In genomic region chr3:140131895-140132294, GRCh38 we compare ENCODE assay signal across 20 cellular contexts.
"Had no signal": no experiment of that assay in that cellular context is flagged by ENCODE, and none has a peak within 500 bp of the region (broad histone marks: within the 10 kb centered on the region; RNA-seq: fewer than 3 reads in every experiment).

No MANE protein-coding gene starts in this region.

- H3K27ac ChIP-seq: RWPE1 had no signal

- DNase-seq: KBM-7; MV-4-11; NCI-H1048; NCI-H1105; NCI-H1436 treated with DMSO at 0.1 percent for 48 hours; NCI-H187; NCI-H2029; NCI-H2081 treated with DMSO at 0.1 percent for 48 hours; NCI-H2171; NCI-H226; NCI-H446; NCI-H510A; NCI-H69; NCI-H774; NK-92 treated with Interleukin-12 subunit alpha and Interleukin-12 subunit beta, amount 100 ng/mL, for 24 hours; PC-3; SHP77; SW 1271; T-cell had no signal

- H3K36me3 Mint-ChIP-seq: T-cell had no signal

- H3K4me1 Mint-ChIP-seq: T-cell had no signal

- H3K4me3 Mint-ChIP-seq: T-cell had no signal

- H3K27ac Mint-ChIP-seq: T-cell had no signal

- H3K9me3 Mint-ChIP-seq: T-cell had no signal
